In the genomic region with DNA sequence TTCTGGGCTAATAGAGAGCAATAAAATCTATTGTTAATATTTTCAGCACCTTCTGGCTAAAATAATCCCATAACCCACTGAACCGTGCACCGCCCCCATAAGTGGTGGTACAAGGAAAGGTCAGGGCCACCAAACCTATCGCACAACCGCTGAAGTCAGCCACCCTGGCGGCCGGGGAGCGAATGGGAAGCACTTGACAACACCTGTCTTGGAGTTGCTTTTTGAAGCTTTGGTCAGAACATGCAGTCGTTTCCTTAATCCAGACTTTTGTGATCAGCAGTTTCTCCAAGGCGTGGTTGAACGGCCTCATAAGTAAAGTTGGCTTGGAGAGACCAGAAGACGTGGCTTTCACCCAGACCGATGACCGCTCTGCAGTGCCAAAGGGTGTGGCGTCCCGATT, we compare ENCODE assay signal across 11 cellular contexts.
"Had no signal": no experiment of that assay in that cellular context is flagged by ENCODE, and none has a peak within 500 bp of the region (broad histone marks: within the 10 kb centered on the region; RNA-seq: fewer than 3 reads in every experiment).

No MANE protein-coding gene starts in this region.

- H3K27me3 ChIP-seq: body of pancreas, ovary, tibial artery had no signal

- H3K4me3 ChIP-seq: body of pancreas, coronary artery, ovary, tibial artery had no signal

- ATAC-seq: body of pancreas; stimulated activated effector memory CD8-positive, alpha-beta T cell treated with anti-CD3 and anti-CD28 coated beads, Interleukin-12 subunit alpha, Interleukin-12 subunit beta, amount 100 ng/mL, for 72 hours had no signal

- H3K9me3 ChIP-seq: body of pancreas, ovary, tibial artery had no signal

- DNase-seq: activated gamma-delta T cell treated with Interleukin-2 at 50 U/mL for 16 hours; amniotic stem cell; body of pancreas; central memory CD4-positive, alpha-beta T cell; foreskin fibroblast; nephron progenitor cell had no signal

- H3K27ac ChIP-seq: body of pancreas, coronary artery, ovary, tibial artery, VCaP had no signal

- H3K36me3 ChIP-seq: ovary, tibial artery had no signal
